In the genomic region with DNA sequence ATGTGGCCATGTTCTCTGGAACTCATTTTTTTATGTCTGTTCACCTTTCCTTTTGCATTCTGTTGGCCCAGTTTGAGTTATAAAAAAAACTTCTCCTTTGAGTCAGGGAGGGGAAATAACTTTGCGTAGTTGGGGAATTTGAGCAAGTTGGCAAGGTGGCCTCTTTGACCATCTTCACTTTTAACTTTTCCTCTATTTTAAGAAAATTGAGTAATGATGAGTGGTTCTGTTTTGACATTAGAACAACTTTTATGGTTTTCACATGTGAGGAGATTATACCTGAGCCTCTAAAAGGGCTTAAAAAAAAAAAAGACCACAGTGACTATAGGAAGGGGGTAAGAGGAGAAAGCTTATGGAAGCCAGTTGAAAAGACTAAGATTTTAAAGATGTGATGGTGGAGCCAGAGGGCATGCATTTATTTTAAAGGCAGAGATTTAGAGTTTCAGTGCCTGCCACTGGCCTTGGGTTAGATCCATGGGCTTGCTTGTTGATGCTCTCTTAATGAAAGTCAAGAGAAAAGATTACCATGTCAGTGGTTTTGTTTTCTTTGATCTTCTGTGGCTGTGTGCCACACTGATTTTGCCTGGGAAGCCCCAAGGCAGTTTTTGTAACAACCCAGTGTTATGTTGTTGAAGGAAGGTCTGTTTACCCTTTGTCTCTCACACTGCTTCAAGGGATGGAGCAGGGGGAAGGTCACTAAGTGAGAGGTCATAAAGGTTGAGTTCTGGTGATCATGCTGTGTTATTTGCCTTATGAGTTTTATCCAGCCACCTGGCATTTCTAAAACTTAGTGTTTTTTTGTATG, we compare ENCODE assay signal across 13 cellular contexts.
A peak's percentile ranks its signal among the peaks of the same experiment; 100 is the strongest.
DNase-seq lines count a peak whose midpoint lies in the region; ATAC-seq and TF ChIP-seq lines count a peak whose summit lies in the region.
"Had no signal": no experiment of that assay in that cellular context is flagged by ENCODE, and none has a peak within 500 bp of the region (broad histone marks: within the 10 kb centered on the region; RNA-seq: fewer than 3 reads in every experiment).

No MANE protein-coding gene starts in this region.

- no peaks in the 10 kb centered on the region for H3K36me3 Mint-ChIP-seq in MCF 10A (ENCODE audit: insufficient read depth, unreplicated experiment)

- BruUV-seq in MCF 10A (replicated peaks; lab: Mats Ljungman, UMichigan): no TSS peak

- no peak overlapping the region for H3K4me3 Mint-ChIP-seq in MCF 10A (ENCODE audit: unreplicated experiment)
- H3K4me3 Mint-ChIP-seq: activated CD8-positive, alpha-beta memory T cell treated with anti-CD3 and anti-CD28 coated beads, Interleukin-2, amount 10 ng/mL, durations not matched to agents 7 days and 5 days had no signal

- POLR2A ChIA-PET in MCF 10A (lab: Yijun Ruan, JAX): no interaction called here

- H3K27me3 Mint-ChIP-seq in MCF 10A (ENCODE audit: insufficient read depth, unreplicated experiment): no peaks in the 10 kb centered on the region
- H3K27me3 Mint-ChIP-seq: activated CD8-positive, alpha-beta memory T cell treated with anti-CD3 and anti-CD28 coated beads, Interleukin-2, amount 10 ng/mL, durations not matched to agents 7 days and 5 days had no signal

- H3K4me1 Mint-ChIP-seq in MCF 10A (ENCODE audit: insufficient read depth, unreplicated experiment): peaks cover 7% of the 10 kb centered on the region
- H3K4me1 Mint-ChIP-seq: activated CD8-positive, alpha-beta memory T cell treated with anti-CD3 and anti-CD28 coated beads, Interleukin-2, amount 10 ng/mL, durations not matched to agents 7 days and 5 days had no signal

- no peak for TF ChIP-seq POLR2A in breast epithelium (IDR thresholded peaks at IDR 0.05)

- ATAC-seq in HG03565 (IDR thresholded peaks at IDR 0.05; ENCODE audit: unreplicated experiment) (peak; percentile 57), HG03342 (IDR thresholded peaks at IDR 0.05; ENCODE audit: unreplicated experiment) (no peak)
- ATAC-seq: activated CD8-positive, alpha-beta memory T cell treated with anti-CD3 and anti-CD28 coated beads, Interleukin-2, amount 10 ng/mL, durations not matched to agents 7 days and 5 days had no signal

- no peaks in the 10 kb centered on the region for H3K27me3 ChIP-seq in breast epithelium
- H3K27me3 ChIP-seq in left ventricle myocardium inferior (ENCODE audit: low read depth): no peaks in the 10 kb centered on the region
- H3K27me3 ChIP-seq: adrenal gland had no signal

- H3K4me1 ChIP-seq in breast epithelium (no peaks in the 10 kb centered on the region), left ventricle myocardium inferior (no peaks in the 10 kb centered on the region)
- H3K4me1 ChIP-seq: adrenal gland had no signal

- H3K9me3 ChIP-seq in breast epithelium (no peaks in the 10 kb centered on the region), left ventricle myocardium inferior (replicated peaks) (no peaks in the 10 kb centered on the region)

- no peaks in the 10 kb centered on the region for H3K9me3 Mint-ChIP-seq in MCF 10A (ENCODE audit: unreplicated experiment)

- intact Hi-C loops in MCF 10A (cut with micrococcal nuclease) (no loop called here), breast epithelium (cut with DNase I; ENCODE audit: low total_unique reads) (no loop called here), left ventricle myocardium inferior (cut with micrococcal nuclease) (no loop called here)

- CTCF ChIA-PET in MCF 10A (lab: Yijun Ruan, JAX): no interaction called here

- H3K27ac Mint-ChIP-seq in MCF 10A (ENCODE audit: low read depth, unreplicated experiment): no peak overlapping the region
- H3K27ac Mint-ChIP-seq: activated CD8-positive, alpha-beta memory T cell treated with anti-CD3 and anti-CD28 coated beads, Interleukin-2, amount 10 ng/mL, durations not matched to agents 7 days and 5 days had no signal

- DNase-seq in MCF 10A (ENCODE audit: unreplicated experiment): peak; percentile 16
- no peak for DNase-seq in breast epithelium (ENCODE audit: low spot score in 2 of 2)
- DNase-seq in ecto neural progenitor cell (ENCODE audit: low spot score): peak; percentile 50
- DNase-seq in DMS79 (lab: John Stamatoyannopoulos, UW): no peak
- no peak for DNase-seq in left ventricle myocardium inferior
- no peak for DNase-seq in stimulated activated CD4-positive, alpha-beta T cell treated with anti-CD3 and anti-CD28 coated beads, Interleukin-4, amount 100 ng/mL, for 1 hour
- DNase-seq: activated CD8-positive, alpha-beta memory T cell treated with anti-CD3 and anti-CD28 coated beads, Interleukin-2, amount 10 ng/mL, durations not matched to agents 7 days and 5 days; adrenal gland; DMS79 treated with DMSO at 0.1 percent for 48 hours; midbrain; NCI-H1048 had no signal

- no peak overlapping the region for H3K27ac ChIP-seq in breast epithelium
- no peak overlapping the region for H3K27ac ChIP-seq in left ventricle myocardium inferior (replicated peaks)
- H3K27ac ChIP-seq: adrenal gland had no signal

- H3K4me3 ChIP-seq in breast epithelium: no peak overlapping the region
- no peak overlapping the region for H3K4me3 ChIP-seq in left ventricle myocardium inferior
- H3K4me3 ChIP-seq: adrenal gland had no signal

- H3K36me3 ChIP-seq in breast epithelium: no peaks in the 10 kb centered on the region
- no peaks in the 10 kb centered on the region for H3K36me3 ChIP-seq in left ventricle myocardium inferior
- H3K36me3 ChIP-seq: adrenal gland had no signal

- TF ChIP-seq CTCF in MCF 10A (IDR thresholded peaks at IDR 0.05; ENCODE audit: unreplicated experiment): no peak
- no peak for TF ChIP-seq CTCF in breast epithelium (IDR thresholded peaks at IDR 0.05)
- TF ChIP-seq CTCF in left ventricle myocardium inferior (IDR thresholded peaks at IDR 0.05; ENCODE audit: borderline replicate concordance): no peak

Comparison
In these comparisons a context has a peak if more than half of its experiments do, and no peak if none do; other contexts are left out.
1. DNase-seq: peak in MCF 10A (single experiment) and ecto neural progenitor cell (single experiment); none in breast epithelium (0 of 2), DMS79 (single experiment), left ventricle myocardium inferior (single experiment) and stimulated activated CD4-positive, alpha-beta T cell treated with anti-CD3 and anti-CD28 coated beads, Interleukin-4, amount 100 ng/mL, for 1 hour (single experiment).